In the genomic region with DNA sequence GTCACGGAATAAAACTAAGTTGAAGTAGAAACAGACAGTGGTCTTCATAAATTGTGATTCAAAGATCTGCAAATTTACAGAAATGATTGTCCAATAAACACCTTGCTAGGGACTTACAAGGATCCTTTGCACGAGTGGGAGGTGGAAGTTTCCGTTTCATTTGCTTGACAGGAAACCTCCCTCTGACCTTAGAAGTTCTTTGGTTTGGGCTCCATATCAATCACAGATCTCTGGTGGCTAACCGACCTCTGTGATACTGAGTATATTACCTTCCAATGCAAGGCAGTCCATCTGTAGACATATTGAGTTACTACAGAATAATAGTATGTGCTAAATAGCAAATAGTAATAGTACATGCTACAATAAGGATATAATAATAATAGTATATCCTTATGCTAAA, we compare ENCODE assay signal across 17 cellular contexts. TPM values are rescaled to one million over a fixed set of nuclear protein-coding genes. Genes with fewer than 3 reads are reported as not detected.
DNase-seq lines count a peak whose midpoint lies in the region; ATAC-seq and TF ChIP-seq lines count a peak whose summit lies in the region.
"Had no signal": no experiment of that assay in that cellular context is flagged by ENCODE, and none has a peak within 500 bp of the region (broad histone marks: within the 10 kb centered on the region; RNA-seq: fewer than 3 reads in every experiment).

No MANE protein-coding gene starts in this region.

- no peaks in the 10 kb centered on the region for H3K27me3 ChIP-seq in transverse colon
- H3K27me3 ChIP-seq: colonic mucosa had no signal

- H3K4me3 ChIP-seq in transverse colon, result no peak overlapping the region
- H3K4me3 ChIP-seq: colonic mucosa, left ventricle myocardium inferior had no signal

- peaks cover 4% of the 10 kb centered on the region for H3K36me3 Mint-ChIP-seq in T-helper 2 cell treated with Interferon-gamma antibody and Interleukin-4, amounts not matched to agents 5 μg/mL and 100 μg/mL, for 36 hours (ENCODE audit: low read depth)
- H3K36me3 Mint-ChIP-seq in activated naive CD8-positive, alpha-beta T cell treated with anti-CD3 and anti-CD28 coated beads for 36 hours, result peaks cover 4% of the 10 kb centered on the region

- H3K27ac ChIP-seq in transverse colon, result no peak overlapping the region
- H3K27ac ChIP-seq: colonic mucosa, left ventricle myocardium inferior had no signal

- WGBS in transverse colon (ENCODE audit: low coverage in 1 of 2), 2 donors, result 68 to 75% methylated on average over 4 of the region's 4 CpGs

- peak overlapping the region; percentile 63 for H3K4me3 Mint-ChIP-seq in T-helper 2 cell treated with Interferon-gamma antibody and Interleukin-4, amounts not matched to agents 5 μg/mL and 100 μg/mL, for 36 hours
- H3K4me3 Mint-ChIP-seq in activated naive CD8-positive, alpha-beta T cell treated with anti-CD3 and anti-CD28 coated beads for 36 hours, result no peak overlapping the region
- H3K4me3 Mint-ChIP-seq: activated B cell treated with CpG ODN at 0.5 μM for 24 hours, H9 had no signal

- TF ChIP-seq POLR2A in transverse colon (IDR thresholded peaks at IDR 0.05), result no peak

- DNase-seq in activated CD8-positive, alpha-beta memory T cell treated with anti-CD3 and anti-CD28 coated beads, Interleukin-2, amount 50 U/mL, for 24 hours (ENCODE audit: extremely low read depth), result peak; percentile 8
- DNase-seq in activated CD8-positive, alpha-beta memory T cell treated with anti-CD3 and anti-CD28 coated beads for 24 hours, result no peak
- DNase-seq in T-helper 2 cell treated with Interferon-gamma antibody and Interleukin-4, amounts not matched to agents 5 μg/mL and 100 μg/mL, for 36 hours (ENCODE audit: low spot score), result peak; percentile 81
- peak; percentile 54 for DNase-seq in activated naive CD8-positive, alpha-beta T cell treated with anti-CD3 and anti-CD28 coated beads for 36 hours
- peak; percentile 8 to 18 for DNase-seq in stimulated activated CD8-positive, alpha-beta memory T cell treated with anti-CD3 and anti-CD28 coated beads, Interleukin-2, amount 100 ng/mL, for 48 hours (ENCODE audit: low read depth in 2 of 2)
- DNase-seq in Right ventricle myocardium superior (no peak), transverse colon (no peak)
- DNase-seq: activated B cell treated with CpG ODN at 0.5 μM for 24 hours, amygdala, Calu3, colonic mucosa, H9, left ventricle myocardium inferior, NCI-H187 treated with DMSO at 0.1 percent for 48 hours, NCI-H69 had no signal

- no peak for TF ChIP-seq EP300 in transverse colon (IDR thresholded peaks at IDR 0.05; ENCODE audit: low read depth)

- no peaks in the 10 kb centered on the region for H3K4me1 ChIP-seq in transverse colon
- H3K4me1 ChIP-seq: colonic mucosa, left ventricle myocardium inferior had no signal

- ATAC-seq in HG03196 (IDR thresholded peaks at IDR 0.05; ENCODE audit: unreplicated experiment), result no peak
- ATAC-seq in Right ventricle myocardium superior (ENCODE audit: poor library complexity), result no peak
- ATAC-seq: esophagus mucosa had no signal

- peaks cover 30% of the 10 kb centered on the region for H3K9me3 Mint-ChIP-seq in T-helper 2 cell treated with Interferon-gamma antibody and Interleukin-4, amounts not matched to agents 5 μg/mL and 100 μg/mL, for 36 hours
- peaks cover 10% of the 10 kb centered on the region for H3K9me3 Mint-ChIP-seq in activated naive CD8-positive, alpha-beta T cell treated with anti-CD3 and anti-CD28 coated beads for 36 hours

- H3K36me3 ChIP-seq in transverse colon, result no peaks in the 10 kb centered on the region
- H3K36me3 ChIP-seq: colonic mucosa, left ventricle myocardium inferior had no signal

- H3K9me3 ChIP-seq in transverse colon, result no peaks in the 10 kb centered on the region
- H3K9me3 ChIP-seq: colonic mucosa had no signal

- no peak for TF ChIP-seq CTCF in transverse colon (IDR thresholded peaks at IDR 0.05)

- in situ Hi-C loops in transverse colon (cut with MboI; ENCODE audit: low pct_ligation_motif_present in 1 of 4, low pct_unique_long_range_greater_than_20kb in 1 of 4, low sequenced_read_pairs in 3 of 4), result no loop called here

- H3K27me3 Mint-ChIP-seq in T-helper 2 cell treated with Interferon-gamma antibody and Interleukin-4, amounts not matched to agents 5 μg/mL and 100 μg/mL, for 36 hours (ENCODE audit: low read depth), result peaks cover 30% of the 10 kb centered on the region
- H3K27me3 Mint-ChIP-seq in activated naive CD8-positive, alpha-beta T cell treated with anti-CD3 and anti-CD28 coated beads for 36 hours, result peaks cover 5% of the 10 kb centered on the region

- intact Hi-C loops in Right ventricle myocardium superior (cut with DNase I) (no loop called here), transverse colon (cut with DNase I; ENCODE audit: low total_unique reads) (no loop called here)

- H3K4me1 Mint-ChIP-seq in T-helper 2 cell treated with Interferon-gamma antibody and Interleukin-4, amounts not matched to agents 5 μg/mL and 100 μg/mL, for 36 hours (ENCODE audit: low read depth), result peaks cover 15% of the 10 kb centered on the region
- H3K4me1 Mint-ChIP-seq in activated naive CD8-positive, alpha-beta T cell treated with anti-CD3 and anti-CD28 coated beads for 36 hours, result peaks cover 21% of the 10 kb centered on the region
- H3K4me1 Mint-ChIP-seq: activated B cell treated with CpG ODN at 0.5 μM for 24 hours had no signal

- H3K27ac Mint-ChIP-seq in T-helper 2 cell treated with Interferon-gamma antibody and Interleukin-4, amounts not matched to agents 5 μg/mL and 100 μg/mL, for 36 hours, result no peak overlapping the region
- peak overlapping the region; percentile 77 for H3K27ac Mint-ChIP-seq in activated naive CD8-positive, alpha-beta T cell treated with anti-CD3 and anti-CD28 coated beads for 36 hours
- H3K27ac Mint-ChIP-seq: activated B cell treated with CpG ODN at 0.5 μM for 24 hours, H9 had no signal

RNA-seq across cellular contexts. Expression of a gene that starts 33.7 kb away (rescaled TPM):
- total RNA-seq in activated naive CD8-positive, alpha-beta T cell treated with anti-CD3 and anti-CD28 coated beads for 36 hours, result under 1 TPM; 0.10 to 0.42 TPM
- total RNA-seq in Right ventricle myocardium superior, result 11.4 TPM
- 100 to 1,000 TPM in 2 of 4 donors, 10 to 100 TPM in 2; 29.7 to 340 (median 159) TPM for total RNA-seq in transverse colon

Comparison
In these comparisons a context has a peak if more than half of its experiments do, and no peak if none do; other contexts are left out.
1. DNase-seq: peak in activated CD8-positive, alpha-beta memory T cell treated with anti-CD3 and anti-CD28 coated beads, Interleukin-2, amount 50 U/mL, for 24 hours (single experiment), T-helper 2 cell treated with Interferon-gamma antibody and Interleukin-4, amounts not matched to agents 5 μg/mL and 100 μg/mL, for 36 hours (single experiment), activated naive CD8-positive, alpha-beta T cell treated with anti-CD3 and anti-CD28 coated beads for 36 hours (single experiment) and stimulated activated CD8-positive, alpha-beta memory T cell treated with anti-CD3 and anti-CD28 coated beads, Interleukin-2, amount 100 ng/mL, for 48 hours (2 of 2); none in activated CD8-positive, alpha-beta memory T cell treated with anti-CD3 and anti-CD28 coated beads for 24 hours (single experiment), Right ventricle myocardium superior (single experiment) and transverse colon (single experiment).